8 cellular contexts compared by ENCODE assay signal in the genomic region with DNA sequence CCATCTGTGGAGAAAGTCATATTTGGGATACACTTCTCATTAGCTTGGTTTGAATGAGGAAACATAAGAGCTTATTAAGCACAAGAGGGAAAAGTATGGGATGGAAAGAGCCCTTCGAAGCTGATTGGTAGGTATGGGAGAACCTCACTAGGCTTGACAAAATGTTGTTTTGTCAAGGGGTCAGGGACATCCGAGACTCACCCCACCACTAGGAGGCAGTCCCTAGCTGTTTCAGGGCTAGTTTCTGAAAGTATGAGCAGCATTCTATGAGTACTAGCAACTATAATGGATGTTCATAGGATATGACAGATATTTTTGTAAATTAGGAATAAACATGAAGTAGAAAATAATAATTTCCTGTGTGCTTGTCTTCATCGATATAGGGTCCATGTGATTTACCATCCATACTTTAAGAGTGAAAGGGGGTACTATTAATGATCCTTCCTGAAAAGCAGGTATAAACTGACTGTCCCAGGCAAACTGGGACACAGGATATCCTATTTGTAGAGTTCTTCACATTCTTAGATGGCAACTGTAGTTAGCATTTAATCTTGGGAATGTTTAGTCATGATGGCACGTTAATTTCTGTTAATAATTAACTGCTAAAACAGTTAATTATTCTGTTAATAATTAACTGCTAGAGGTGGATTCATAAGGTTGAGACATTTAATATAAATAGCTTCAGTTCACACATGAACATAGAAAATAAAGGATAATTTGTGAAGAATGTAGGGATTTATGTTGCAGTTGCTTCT. TPM values are rescaled to one million over a fixed set of nuclear protein-coding genes. Genes with fewer than 3 reads are reported as not detected.
A peak's percentile ranks its signal among the peaks of the same experiment; 100 is the strongest.
DNase-seq lines count a peak whose midpoint lies in the region; ATAC-seq, FAIRE-seq and TF ChIP-seq lines count a peak whose summit lies in the region.

No MANE protein-coding gene starts in this region.

- no peak overlapping the region for H3K9ac ChIP-seq in DND-41 (ENCODE audit: low read depth, low read length)

- no peaks in the 10 kb centered on the region for H3K9me3 Mint-ChIP-seq in natural killer cell treated with Interleukin-12 subunit alpha and Interleukin-12 subunit beta and Interleukin-15 and Interleukin-18, amount 100 ng/mL, for 72 hours

- peak; percentile 79 for FAIRE-seq in H54 (lab: Jason Lieb, UNC)

- H4K20me1 ChIP-seq in DND-41 (ENCODE audit: insufficient read depth, low read length), result no peaks in the 10 kb centered on the region

- no peak overlapping the region for H3K27ac ChIP-seq in DND-41 (ENCODE audit: low read length)

- H3K36me3 ChIP-seq in DND-41 (ENCODE audit: insufficient read depth, low read length), result no peaks in the 10 kb centered on the region

- no peaks in the 10 kb centered on the region for H3K36me3 Mint-ChIP-seq in natural killer cell treated with Interleukin-12 subunit alpha and Interleukin-12 subunit beta and Interleukin-15 and Interleukin-18, amount 100 ng/mL, for 72 hours

- peak; percentile 65 for TF ChIP-seq CTCF in DND-41 (IDR thresholded peaks at IDR 0.05; ENCODE audit: borderline replicate concordance, extremely low read depth, low read length, poor library complexity, severe bottlenecking)

- DNase-seq in DND-41 (peak; percentile 42), H54 (ENCODE audit: insufficient read length, low spot score) (no peak), SK-MEL-5 (ENCODE audit: low read depth, low spot score) (peak; percentile 87), islet precursor cell (peak; percentile 66), anterior cingulate cortex (lab: John Stamatoyannopoulos, UW) (no peak)
- no peak for DNase-seq in natural killer cell treated with Interleukin-12 subunit alpha and Interleukin-12 subunit beta and Interleukin-15 and Interleukin-18, amount 100 ng/mL, for 72 hours (ENCODE audit: low spot score)

- H2AFZ ChIP-seq in DND-41 (ENCODE audit: low read depth, low read length), result no peak overlapping the region

- no peak overlapping the region for H3K27ac Mint-ChIP-seq in natural killer cell treated with Interleukin-12 subunit alpha and Interleukin-12 subunit beta and Interleukin-15 and Interleukin-18, amount 100 ng/mL, for 72 hours

- in situ Hi-C loops in SK-MEL-5 (cut with HindIII; ENCODE audit: low pct_unique_long_range_greater_than_20kb, low sequenced_read_pairs), result no loop called here

- no peaks in the 10 kb centered on the region for H3K9me3 ChIP-seq in DND-41 (ENCODE audit: insufficient read depth, low read length, severe bottlenecking)

- H3K27me3 Mint-ChIP-seq in natural killer cell treated with Interleukin-12 subunit alpha and Interleukin-12 subunit beta and Interleukin-15 and Interleukin-18, amount 100 ng/mL, for 72 hours, result peaks cover 17 to 37% of the 10 kb centered on the region in 2 donors

- H3K4me3 ChIP-seq in DND-41 (ENCODE audit: low read depth in 1 of 2, low read length in 2 of 2), result no peak overlapping the region

- H3K4me1 Mint-ChIP-seq in natural killer cell treated with Interleukin-12 subunit alpha and Interleukin-12 subunit beta and Interleukin-15 and Interleukin-18, amount 100 ng/mL, for 72 hours (ENCODE audit: low read depth in 2 of 2), result no peaks in the 10 kb centered on the region

- no peaks in the 10 kb centered on the region for H3K27me3 ChIP-seq in DND-41 (ENCODE audit: insufficient read depth, low read length, poor library complexity)

- H3K4me3 Mint-ChIP-seq in natural killer cell treated with Interleukin-12 subunit alpha and Interleukin-12 subunit beta and Interleukin-15 and Interleukin-18, amount 100 ng/mL, for 72 hours, result no peak overlapping the region

- H3K4me2 ChIP-seq in DND-41 (ENCODE audit: insufficient read depth, low read length), result no peak overlapping the region

- H3K4me1 ChIP-seq in DND-41 (ENCODE audit: insufficient read depth, low read length), result no peaks in the 10 kb centered on the region

- TF ChIP-seq POLR2A in H54 (IDR thresholded peaks at IDR 0.05; ENCODE audit: low read depth, low read length), result no peak

- ATAC-seq in DND-41 (ENCODE audit: insufficient read depth, low read depth) (no peak), GM21576 (IDR thresholded peaks at IDR 0.05; ENCODE audit: unreplicated experiment) (no peak), GM18907 (IDR thresholded peaks at IDR 0.05; ENCODE audit: unreplicated experiment) (no peak)
- ATAC-seq in natural killer cell treated with Interleukin-12 subunit alpha and Interleukin-12 subunit beta and Interleukin-15 and Interleukin-18, amount 100 ng/mL, for 72 hours, result no peak

- H3K79me2 ChIP-seq in DND-41 (ENCODE audit: insufficient read depth, low read length), result no peaks in the 10 kb centered on the region

RNA-seq across cellular contexts. Expression of a gene that starts 28.4 kb away (rescaled TPM):
- total RNA-seq in SK-MEL-5 (2014; rRNA removed; shearing (Covaris generic)), result 1.2 and 1.9 TPM in 2 replicates
- polyA plus RNA-seq in SK-MEL-5 (2015; cell fraction: cytosol; rRNA removed), result 2.9 and 4.7 TPM in 2 replicates
- polyA plus RNA-seq in SK-MEL-5 (2015; cell fraction: nucleus; rRNA removed), result 8.1 and 16.9 TPM in 2 replicates
- total RNA-seq in natural killer cell treated with Interleukin-12 subunit alpha and Interleukin-12 subunit beta and Interleukin-15 and Interleukin-18, amount 100 ng/mL, for 72 hours, result under 1 TPM in 1 of 2 donors, not detected in 1; 0.75 TPM

Comparison
In these comparisons a context has a peak if more than half of its experiments do, and no peak if none do; other contexts are left out.
1. DNase-seq: peak in DND-41 (single experiment), SK-MEL-5 (single experiment) and islet precursor cell (single experiment); none in H54 (single experiment), natural killer cell treated with Interleukin-12 subunit alpha and Interleukin-12 subunit beta and Interleukin-15 and Interleukin-18, amount 100 ng/mL, for 72 hours (single experiment) and anterior cingulate cortex (0 of 58).